22 cellular contexts compared by ENCODE assay signal in genomic region chr2:236505071-236505470, GRCh38.
DNase-seq lines count a peak whose midpoint lies in the region; ATAC-seq and TF ChIP-seq lines count a peak whose summit lies in the region.
"Had no signal": no experiment of that assay in that cellular context is flagged by ENCODE, and none has a peak within 500 bp of the region (broad histone marks: within the 10 kb centered on the region; RNA-seq: fewer than 3 reads in every experiment).

No MANE protein-coding gene starts in this region.

- no peak overlapping the region for H3K4me3 ChIP-seq in adipocyte (ENCODE audit: low read length)
- no peak overlapping the region for H3K4me3 ChIP-seq in esophagus muscularis mucosa
- H3K4me3 ChIP-seq in neuronal stem cell (ENCODE audit: low read length in 2 of 2): no peak overlapping the region
- H3K4me3 ChIP-seq in aorta (ENCODE audit: low read length in 2 of 2): no peak overlapping the region
- H3K4me3 ChIP-seq: A549; BLaER1 treated with 17β-estradiol and CSF1 and Interleukin-3, amounts not matched to agents 10 nM and 100 nM; GM23338 had no signal

- no peak overlapping the region for H3K23ac ChIP-seq in neuronal stem cell (ENCODE audit: low read depth, low read length, poor library complexity)

- intact Hi-C loops in esophagus muscularis mucosa (cut with DNase I) (no loop called here), aorta (cut with DNase I) (loop anchor here in 1 of 2 donors (10.0 kb wide), 2 partner anchors 150 to 400 kb away; no protein-coding TSS in a partner anchor)

- H3K27ac ChIP-seq in esophagus muscularis mucosa (replicated peaks in 1 of 4) (no peak overlapping the region), neuronal stem cell (replicated peaks; ENCODE audit: low read length) (no peak overlapping the region), aorta (ENCODE audit: low read depth in 1 of 2, low read length in 2 of 2) (no peak overlapping the region)
- H3K27ac ChIP-seq: A549; BLaER1 treated with 17β-estradiol and CSF1 and Interleukin-3, amounts not matched to agents 10 nM and 100 nM had no signal

- H3K4me1 ChIP-seq in adipocyte (ENCODE audit: control insufficient read depth, insufficient read depth, low read length) (no peaks in the 10 kb centered on the region), esophagus muscularis mucosa (peaks cover 0 to 10% (median 8%) of the 10 kb centered on the region in 4 donors), neuronal stem cell (ENCODE audit: control insufficient read depth in 2 of 2, insufficient read depth in 1 of 2, low read depth in 1 of 2, low read length in 2 of 2) (no peaks in the 10 kb centered on the region), aorta (ENCODE audit: control insufficient read depth in 1 of 2, insufficient read depth in 2 of 2, low read length in 2 of 2) (no peaks in the 10 kb centered on the region)
- H3K4me1 ChIP-seq: A549, BE2C had no signal

- no peak overlapping the region for H2AK5ac ChIP-seq in neuronal stem cell (ENCODE audit: low read depth, low read length)

- no peak overlapping the region for H4K91ac ChIP-seq in neuronal stem cell (ENCODE audit: low read depth, low read length, poor library complexity)

- H3K9me3 ChIP-seq in adipocyte (ENCODE audit: control insufficient read depth, low read length): peaks cover 11% of the 10 kb centered on the region
- no peaks in the 10 kb centered on the region for H3K9me3 ChIP-seq in esophagus muscularis mucosa
- peaks cover 0 to 7% of the 10 kb centered on the region in 2 donors for H3K9me3 ChIP-seq in neuronal stem cell (replicated peaks in 1 of 2; ENCODE audit: control insufficient read depth in 2 of 2, insufficient read depth in 1 of 2, low read depth in 1 of 2, low read length in 2 of 2)
- no peaks in the 10 kb centered on the region for H3K9me3 ChIP-seq in aorta (ENCODE audit: control insufficient read depth, low read length)
- H3K9me3 ChIP-seq: BE2C had no signal

- H2BK5ac ChIP-seq in neuronal stem cell (ENCODE audit: low read length): no peak overlapping the region

- no peak overlapping the region for H4K8ac ChIP-seq in neuronal stem cell (ENCODE audit: low read depth, low read length)

- in situ Hi-C loops in GM13977 (cut with MboI; ENCODE audit: low pct_unique_long_range_greater_than_20kb, low sequenced_read_pairs, unreplicated experiment): loop anchor here (25.0 kb wide), 1 partner anchor 557 kb away; no protein-coding TSS in a partner anchor

- no peak overlapping the region for H3K4me2 ChIP-seq in neuronal stem cell (ENCODE audit: insufficient read depth, low read length, poor library complexity, severe bottlenecking)
- H3K4me2 ChIP-seq: A549; BLaER1 treated with 17β-estradiol and CSF1 and Interleukin-3, amounts not matched to agents 10 nM and 100 nM; GM23338 had no signal

- no peak for TF ChIP-seq POLR2A in esophagus muscularis mucosa (IDR thresholded peaks at IDR 0.05; ENCODE audit: low read depth)

- peak overlapping the region; percentile 24 for H3K18ac ChIP-seq in neuronal stem cell (ENCODE audit: low read length)

- no peak overlapping the region for H2BK15ac ChIP-seq in neuronal stem cell (ENCODE audit: low read length)

- TF ChIP-seq CTCF in esophagus muscularis mucosa (IDR thresholded peaks at IDR 0.05): no peak
- no peak for TF ChIP-seq CTCF in GM13977 (IDR thresholded peaks at IDR 0.05; ENCODE audit: extremely low read depth, insufficient read depth, missing control alignments)

- no peak overlapping the region for H3K14ac ChIP-seq in neuronal stem cell (ENCODE audit: low read length)

- DNase-seq in GM03348 (ENCODE audit: low spot score) (peak; percentile 9), adipocyte (ENCODE audit: low read depth) (peak; percentile 35), esophagus muscularis mucosa (ENCODE audit: extremely low spot score) (peak; percentile 0), neuronal stem cell (ENCODE audit: low spot score) (no peak), GM13977 (ENCODE audit: low spot score) (no peak), aorta (no peak)
- DNase-seq: 8988T; ACHN; AML-193; BE2C; CD4-positive, alpha-beta T cell; CD8-positive, alpha-beta memory T cell; DMS53; DMS79 treated with DMSO at 0.1 percent for 48 hours; GF-D8; H9 had no signal

- H3K9ac ChIP-seq in adipocyte (ENCODE audit: low read length): no peak overlapping the region
- H3K9ac ChIP-seq in neuronal stem cell (ENCODE audit: low read depth, low read length, poor library complexity): no peak overlapping the region
- H3K9ac ChIP-seq: BLaER1 treated with 17β-estradiol and CSF1 and Interleukin-3, amounts not matched to agents 10 nM and 100 nM had no signal

- no peak overlapping the region for H2BK120ac ChIP-seq in neuronal stem cell (ENCODE audit: low read depth, low read length)

- 68% methylated on average over 3 of the region's 3 CpGs for WGBS in esophagus muscularis mucosa
- no CpG with 5 or more reads among the region's 3 CpGs for WGBS in neuronal stem cell (ENCODE audit: extremely low coverage in 2 of 2, insufficient read length in 2 of 2, insufficient replicate concordance in 1 of 2), 2 donors
- WGBS in aorta, 2 donors: 44 to 46% methylated on average over 3 of the region's 3 CpGs

- TF ChIP-seq EP300 in esophagus muscularis mucosa (IDR thresholded peaks at IDR 0.05): no peak

- H3K27me3 ChIP-seq in adipocyte (replicated peaks; ENCODE audit: control insufficient read depth, insufficient read depth, low read length) (peaks cover 37% of the 10 kb centered on the region), esophagus muscularis mucosa (peaks cover 0 to 19% (median 7%) of the 10 kb centered on the region in 4 donors), neuronal stem cell (ENCODE audit: control insufficient read depth in 3 of 3, insufficient read depth in 3 of 3, low read depth in 1 of 3, low read length in 3 of 3) (peaks cover 0 to 8% (median 0%) of the 10 kb centered on the region in 3 experiments), aorta (ENCODE audit: control insufficient read depth in 1 of 2, insufficient read depth in 2 of 2, low read length in 1 of 2) (no peaks in the 10 kb centered on the region)
- H3K27me3 ChIP-seq: BLaER1 treated with 17β-estradiol and CSF1 and Interleukin-3, amounts not matched to agents 10 nM and 100 nM had no signal

- ATAC-seq in HG03354 (IDR thresholded peaks at IDR 0.05; ENCODE audit: poor library complexity, severe bottlenecking, unreplicated experiment): no peak
- no peak for ATAC-seq in HG02884 (IDR thresholded peaks at IDR 0.05; ENCODE audit: unreplicated experiment)
- no peak for ATAC-seq in aorta (ENCODE audit: low FRiP score)
- ATAC-seq: A549, GM23338, HCT116 had no signal

- no peaks in the 10 kb centered on the region for H3K79me1 ChIP-seq in neuronal stem cell (ENCODE audit: low read depth, low read length)

- no peak overlapping the region for H3K4ac ChIP-seq in neuronal stem cell (ENCODE audit: low read length)

- H3K36me3 ChIP-seq in adipocyte (ENCODE audit: control insufficient read depth, insufficient read depth, low read length, severe bottlenecking) (no peaks in the 10 kb centered on the region), esophagus muscularis mucosa (no peaks in the 10 kb centered on the region), neuronal stem cell (replicated peaks in 1 of 2; ENCODE audit: control insufficient read depth in 2 of 2, insufficient read depth in 2 of 2, low read length in 2 of 2) (no peaks in the 10 kb centered on the region), aorta (ENCODE audit: control insufficient read depth in 1 of 2, insufficient read depth in 2 of 2, low read length in 1 of 2) (no peaks in the 10 kb centered on the region)
- H3K36me3 ChIP-seq: BE2C; BLaER1 treated with 17β-estradiol and CSF1 and Interleukin-3, amounts not matched to agents 10 nM and 100 nM had no signal

- no peak overlapping the region for H2BK12ac ChIP-seq in neuronal stem cell (ENCODE audit: low read length)

- no peak overlapping the region for H2AFZ ChIP-seq in neuronal stem cell (ENCODE audit: low read length)
- H2AFZ ChIP-seq: GM23338 had no signal

Comparison
In these comparisons a context has a peak if more than half of its experiments do, and no peak if none do; other contexts are left out.
1. DNase-seq: peak in GM03348 (single experiment), adipocyte (single experiment) and esophagus muscularis mucosa (single experiment); none in neuronal stem cell (single experiment), GM13977 (single experiment) and aorta (0 of 2).